Comparison of ENCODE assay signal across 16 cellular contexts in genomic region chr1:53257454-53258081, GRCh38. TPM values are rescaled to one million over a fixed set of nuclear protein-coding genes. Genes with fewer than 3 reads are reported as not detected.
DNase-seq lines count a peak whose midpoint lies in the region; ATAC-seq and TF ChIP-seq lines count a peak whose summit lies in the region.
"Had no signal": no experiment of that assay in that cellular context is flagged by ENCODE, and none has a peak within 500 bp of the region (broad histone marks: within the 10 kb centered on the region; RNA-seq: fewer than 3 reads in every experiment).

No MANE protein-coding gene starts in this region.

- no peak overlapping the region for H3K18ac ChIP-seq in trophoblast cell (ENCODE audit: low read length)

- H3K27ac ChIP-seq in cardiac muscle cell (peak overlapping the region; percentile 38), right atrium auricular region (no peak overlapping the region), hepatocyte (peak overlapping the region; percentile 82), trophoblast cell (ENCODE audit: low read depth, low read length) (no peak overlapping the region)

- DNase-seq in cardiac muscle cell (ENCODE audit: low read depth in 1 of 2, low spot score in 1 of 2) (no peak), right atrium auricular region (ENCODE audit: low spot score) (no peak), hepatocyte (ENCODE audit: low spot score) (no peak), trophoblast cell (peak; percentile 72 to 93), NCI-H2227 treated with DMSO at 0.1 percent for 48 hours (lab: John Stamatoyannopoulos, UW) (no peak), left lobe of liver (ENCODE audit: low spot score) (no peak)
- DNase-seq: C1 segment of cervical spinal cord, DMS153, H7, NCI-H1048, NCI-H2107, NCI-H774, SHP77 had no signal

- no peak overlapping the region for H4K91ac ChIP-seq in trophoblast cell (ENCODE audit: low read depth, low read length)

- H2BK5ac ChIP-seq in trophoblast cell (ENCODE audit: low read depth, low read length, poor library complexity) = no peak overlapping the region

- H2AFZ ChIP-seq in hepatocyte (no peak overlapping the region), trophoblast cell (ENCODE audit: insufficient read depth, low read length, poor library complexity) (no peak overlapping the region)

- TF ChIP-seq CTCF in cardiac muscle cell (IDR thresholded peaks at IDR 0.05; ENCODE audit: low read depth, low read length) (no peak), right atrium auricular region (IDR thresholded peaks at IDR 0.05) (no peak), hepatocyte (IDR thresholded peaks at IDR 0.05; ENCODE audit: poor library complexity) (no peak)

- H3K4me3 ChIP-seq in cardiac muscle cell (no peak overlapping the region), right atrium auricular region (no peak overlapping the region), hepatocyte (no peak overlapping the region), trophoblast cell (ENCODE audit: low read depth, low read length) (no peak overlapping the region)

- no peak overlapping the region for H2BK12ac ChIP-seq in trophoblast cell (ENCODE audit: low read length)

- no peak overlapping the region for H3K14ac ChIP-seq in trophoblast cell (ENCODE audit: low read length)

- no peak overlapping the region for H3K4ac ChIP-seq in trophoblast cell (ENCODE audit: low read depth, low read length)

- H3K36me3 Mint-ChIP-seq in activated T-helper 17 cell treated with anti-CD3 and anti-CD28 coated beads, Interleukin-2, amount 50 U/mL, for 72 hours (ENCODE audit: low read depth) = peaks cover 97% of the 10 kb centered on the region

- H3K4me3 Mint-ChIP-seq in activated T-helper 17 cell treated with anti-CD3 and anti-CD28 coated beads, Interleukin-2, amount 50 U/mL, for 72 hours = no peak overlapping the region

- H3K4me2 ChIP-seq in hepatocyte (peak overlapping the region; percentile 8), trophoblast cell (ENCODE audit: low read length) (no peak overlapping the region)

- no peaks in the 10 kb centered on the region for H3K36me3 ChIP-seq in cardiac muscle cell
- H3K36me3 ChIP-seq in right atrium auricular region = no peaks in the 10 kb centered on the region
- no peaks in the 10 kb centered on the region for H3K36me3 ChIP-seq in hepatocyte (replicated peaks; ENCODE audit: insufficient read depth, low read depth)
- no peaks in the 10 kb centered on the region for H3K36me3 ChIP-seq in trophoblast cell (ENCODE audit: control insufficient read depth in 1 of 2, insufficient read depth in 2 of 2, low read length in 2 of 2)

- H3K9me2 ChIP-seq in hepatocyte (replicated peaks; ENCODE audit: insufficient read depth) = no peaks in the 10 kb centered on the region

- H3K4me1 Mint-ChIP-seq in activated T-helper 17 cell treated with anti-CD3 and anti-CD28 coated beads, Interleukin-2, amount 50 U/mL, for 72 hours = no peaks in the 10 kb centered on the region

- no peak for ATAC-seq in activated T-helper 17 cell treated with anti-CD3 and anti-CD28 coated beads, Interleukin-2, amount 50 U/mL, for 72 hours (replicated peaks)
- ATAC-seq in GM18909 (IDR thresholded peaks at IDR 0.05; ENCODE audit: poor library complexity, unreplicated experiment) (no peak), left lobe of liver (no peak)
- ATAC-seq: Panc1 had no signal

- H3K27me3 ChIP-seq in cardiac muscle cell (no peaks in the 10 kb centered on the region), right atrium auricular region (no peaks in the 10 kb centered on the region), hepatocyte (no peaks in the 10 kb centered on the region), trophoblast cell (ENCODE audit: insufficient read depth, low read length) (no peaks in the 10 kb centered on the region)

- no peaks in the 10 kb centered on the region for H3K79me2 ChIP-seq in hepatocyte
- H3K79me2 ChIP-seq in trophoblast cell (ENCODE audit: control insufficient read depth, insufficient read depth, low read length, poor library complexity) = no peaks in the 10 kb centered on the region

- H2BK120ac ChIP-seq in trophoblast cell (ENCODE audit: insufficient read depth, low read length, poor library complexity) = no peak overlapping the region

- H4K20me1 ChIP-seq in hepatocyte (ENCODE audit: insufficient read depth, poor library complexity, severe bottlenecking) = no peaks in the 10 kb centered on the region

- no peak overlapping the region for H3K27ac Mint-ChIP-seq in activated T-helper 17 cell treated with anti-CD3 and anti-CD28 coated beads, Interleukin-2, amount 50 U/mL, for 72 hours

- H3K23ac ChIP-seq in trophoblast cell (ENCODE audit: low read length) = no peak overlapping the region

- no peaks in the 10 kb centered on the region for H3K9me3 Mint-ChIP-seq in activated T-helper 17 cell treated with anti-CD3 and anti-CD28 coated beads, Interleukin-2, amount 50 U/mL, for 72 hours

- H3K9me3 ChIP-seq in cardiac muscle cell (ENCODE audit: low read depth) (no peaks in the 10 kb centered on the region), right atrium auricular region (no peaks in the 10 kb centered on the region), hepatocyte (ENCODE audit: low read depth) (no peaks in the 10 kb centered on the region), trophoblast cell (ENCODE audit: insufficient read depth, low read depth, low read length) (no peaks in the 10 kb centered on the region)

- H2AK5ac ChIP-seq in trophoblast cell (ENCODE audit: low read length) = no peak overlapping the region

- no peaks in the 10 kb centered on the region for H3K79me1 ChIP-seq in trophoblast cell (ENCODE audit: low read length)

- H3K9ac ChIP-seq in trophoblast cell (ENCODE audit: low read length) = no peak overlapping the region

- no peak overlapping the region for H4K8ac ChIP-seq in trophoblast cell (ENCODE audit: low read depth, low read length)

- no peak overlapping the region for H4K12ac ChIP-seq in trophoblast cell (ENCODE audit: low read depth, low read length)

- 63% methylated on average over 5 of the region's 5 CpGs for WGBS in hepatocyte (ENCODE audit: low lambda C conversion rate, missing lambda C conversion rate)
- no CpG with 5 or more reads among the region's 5 CpGs for WGBS in trophoblast cell (ENCODE audit: extremely low coverage, insufficient coverage, insufficient read length)

- no peaks in the 10 kb centered on the region for H3K27me3 Mint-ChIP-seq in activated T-helper 17 cell treated with anti-CD3 and anti-CD28 coated beads, Interleukin-2, amount 50 U/mL, for 72 hours

- H3K4me1 ChIP-seq in cardiac muscle cell (ENCODE audit: low read depth) (peaks cover 25% of the 10 kb centered on the region), right atrium auricular region (peaks cover 0 to 9% of the 10 kb centered on the region in 2 donors), hepatocyte (ENCODE audit: insufficient read depth) (peaks cover 26% of the 10 kb centered on the region), trophoblast cell (ENCODE audit: control insufficient read depth in 1 of 2, insufficient read depth in 2 of 2, low read length in 2 of 2) (peaks cover 0 to 8% of the 10 kb centered on the region in 2 experiments)

RNA-seq across cellular contexts. Expression of gene MAGOH, which starts 19.2 kb away (rescaled TPM):
- total RNA-seq in cardiac muscle cell (30.9 and 36.6 TPM in 2 replicates), right atrium auricular region (10 to 100 TPM; 21.9 to 22.1 TPM), hepatocyte (28.4 and 31.8 TPM in 2 replicates), left lobe of liver (15.3 TPM)
- polyA plus RNA-seq in cardiac muscle cell (24.6 and 27.9 TPM in 2 replicates), hepatocyte (26.7 and 35.2 TPM in 2 replicates)
- 95.0 and 100 TPM in 2 replicates for polyA plus RNA-seq in trophoblast cell (2013)
- 10 to 100 TPM; 49.6 to 83.9 TPM for total RNA-seq in activated T-helper 17 cell treated with anti-CD3 and anti-CD28 coated beads, Interleukin-2, amount 50 U/mL, for 72 hours

RNA-seq across cellular contexts. Expression of gene CZIB, which starts 37.1 kb away (rescaled TPM):
- total RNA-seq in cardiac muscle cell (49.7 and 62.2 TPM in 2 replicates), right atrium auricular region (10 to 100 TPM; 36.8 to 38.2 TPM), hepatocyte (40.7 and 51.9 TPM in 2 replicates), left lobe of liver (27.7 TPM)
- polyA plus RNA-seq in cardiac muscle cell (83.7 and 94.4 TPM in 2 replicates), hepatocyte (53.9 and 61.0 TPM in 2 replicates)
- 32.3 and 34.4 TPM in 2 replicates for polyA plus RNA-seq in trophoblast cell (2013)
- total RNA-seq in activated T-helper 17 cell treated with anti-CD3 and anti-CD28 coated beads, Interleukin-2, amount 50 U/mL, for 72 hours = 10 to 100 TPM; 43.0 to 48.8 TPM

Comparison
In these comparisons a context has a peak if more than half of its experiments do, and no peak if none do; other contexts are left out.
1. H3K27ac ChIP-seq: peak in cardiac muscle cell (single experiment) and hepatocyte (single experiment); none in right atrium auricular region (0 of 2) and trophoblast cell (single experiment).
2. DNase-seq: peak in trophoblast cell (2 of 2); none in cardiac muscle cell (0 of 2), right atrium auricular region (single experiment), hepatocyte (single experiment), NCI-H2227 treated with DMSO at 0.1 percent for 48 hours (single experiment) and left lobe of liver (single experiment).